8 cellular contexts compared by ENCODE assay signal in genomic region chr11:64224151-64224890, GRCh38. TPM values are rescaled to one million over a fixed set of nuclear protein-coding genes. Genes with fewer than 3 reads are reported as not detected.
DNase-seq lines count a peak whose midpoint lies in the region; ATAC-seq, FAIRE-seq and TF ChIP-seq lines count a peak whose summit lies in the region.

No MANE protein-coding gene starts in this region.

- no peak for ATAC-seq in K562
- no peak for ATAC-seq in omental fat pad (ENCODE audit: low FRiP score)

- H3K36me3 ChIP-seq in DOHH2 (ENCODE audit: control insufficient read depth, low read length) (peaks cover 54% of the 10 kb centered on the region), KOPT-K1 (ENCODE audit: insufficient read depth, low read length) (peaks cover 51% of the 10 kb centered on the region), K562 (ENCODE audit: control insufficient read depth, insufficient read depth, low read length) (peaks cover 56% of the 10 kb centered on the region; the same call in 2 of the 3 replicates), neutrophil (peaks cover 54% of the 10 kb centered on the region), transverse colon (no peaks in the 10 kb centered on the region)

- no peaks in the 10 kb centered on the region for H4K20me1 ChIP-seq in DOHH2 (ENCODE audit: control insufficient read depth, insufficient read depth, low read depth, low read length)
- H4K20me1 ChIP-seq in K562 (replicated peaks; ENCODE audit: control insufficient read depth, insufficient read depth, low read length), result no peaks in the 10 kb centered on the region

- H3K4me3 ChIP-seq in DOHH2 (ENCODE audit: low read length), result peak overlapping the region; percentile 85; the same call in 1 of the 2 replicates
- peak overlapping the region; percentile 64; the same call in 1 of the 2 replicates for H3K4me3 ChIP-seq in K562
- H3K4me3 ChIP-seq in neutrophil (ENCODE audit: low read depth in 1 of 2, low read length in 1 of 2), result no peak overlapping the region
- no peak overlapping the region for H3K4me3 ChIP-seq in transverse colon

- intact Hi-C loops in K562 (cut with micrococcal nuclease) (no loop called here), transverse colon (cut with DNase I; ENCODE audit: low total_unique reads) (no loop called here)

- H3K9me2 ChIP-seq in DOHH2 (replicated peaks; ENCODE audit: control insufficient read depth, low read length), result no peaks in the 10 kb centered on the region

- TF ChIP-seq CTCF in DOHH2 (IDR thresholded peaks at IDR 0.05; ENCODE audit: low read depth, low read length, poor library complexity, severe bottlenecking), result no peak
- no peak for TF ChIP-seq CTCF in K562 (IDR thresholded peaks at IDR 0.05 in 2 of 3, conservative IDR thresholded peaks at IDR 0.05 in 1 of 3; ENCODE audit: insufficient read depth in 2 of 3, low read depth in 1 of 3, low read length in 3 of 3)
- TF ChIP-seq CTCF in neutrophil (IDR thresholded peaks at IDR 0.05), result no peak
- no peak for TF ChIP-seq CTCF in omental fat pad (IDR thresholded peaks at IDR 0.05)
- no peak for TF ChIP-seq CTCF in transverse colon (IDR thresholded peaks at IDR 0.05)

- no peak for FAIRE-seq in K562 (lab: Jason Lieb, UNC)

- H3K9me3 ChIP-seq in DOHH2 (ENCODE audit: control insufficient read depth, insufficient read depth, low read length) (no peaks in the 10 kb centered on the region), KOPT-K1 (ENCODE audit: insufficient read depth, low read length, poor library complexity, severe bottlenecking) (no peaks in the 10 kb centered on the region), K562 (replicated peaks; ENCODE audit: control insufficient read depth, insufficient read depth, low read depth, low read length) (no peaks in the 10 kb centered on the region), neutrophil (no peaks in the 10 kb centered on the region), transverse colon (no peaks in the 10 kb centered on the region)

- no TSS peak for BruUV-seq in K562 (replicated peaks; lab: Mats Ljungman, UMichigan)

- H3F3A ChIP-seq in DOHH2 (ENCODE audit: control insufficient read depth, insufficient read depth), result peaks cover 14% of the 10 kb centered on the region

- DNase-seq in K562 (ENCODE audit: extremely low read depth in 1 of 4, low spot score in 3 of 4) (peak in 1 of 4 experiments; percentile 14), NCI-H1694 (lab: John Stamatoyannopoulos, UW) (no peak), omental fat pad (ENCODE audit: low spot score) (no peak), transverse colon (no peak), NCI-H345 (lab: John Stamatoyannopoulos, UW) (no peak)

- no peak for TF ChIP-seq RAD21 in K562 (CRISPR knock-in tag; conservative IDR thresholded peaks at IDR 0.05 in 1 of 2, IDR thresholded peaks at IDR 0.05 in 1 of 2)

- H3K27ac ChIP-seq in DOHH2 (ENCODE audit: low read depth, low read length), result no peak overlapping the region
- H3K27ac ChIP-seq in KOPT-K1 (ENCODE audit: low read depth, low read length, poor library complexity, severe bottlenecking), result peak overlapping the region; percentile 92
- peak overlapping the region; percentile 31; the same call in 1 of the 3 replicates for H3K27ac ChIP-seq in K562 (ENCODE audit: extremely low read depth, low read depth, low read length)
- H3K27ac ChIP-seq in neutrophil, result peak overlapping the region; percentile 85
- H3K27ac ChIP-seq in transverse colon, result no peak overlapping the region

- H3K4me2 ChIP-seq in DOHH2 (ENCODE audit: low read length), result peak overlapping the region; percentile 99
- H3K4me2 ChIP-seq in K562 (ENCODE audit: insufficient read depth, low read length), result no peak overlapping the region

- no peak overlapping the region for H2AFZ ChIP-seq in K562 (ENCODE audit: low read depth, low read length)

- TF ChIP-seq EP300 in K562 (IDR thresholded peaks at IDR 0.05; ENCODE audit: low read length) (no peak), transverse colon (IDR thresholded peaks at IDR 0.05; ENCODE audit: low read depth) (no peak)

- H3K79me2 ChIP-seq in DOHH2 (ENCODE audit: control insufficient read depth, low read length) (peaks cover 31% of the 10 kb centered on the region), K562 (ENCODE audit: control insufficient read depth, insufficient read depth, low read length) (peaks cover 34% of the 10 kb centered on the region)

- peaks cover 5% of the 10 kb centered on the region for H3K9me1 ChIP-seq in K562 (ENCODE audit: control insufficient read depth, insufficient read depth, low read length)

- POLR2A ChIA-PET in K562 (lab: Yijun Ruan, JAX), result interaction anchor here (0.6 to 6.3 kb wide), 12 partner anchors 7 to 134 kb away, joined by 3 to 77 read pairs (median 4); partner anchors contain the start of genes FERMT3 and STIP1

- no peaks in the 10 kb centered on the region for H3K27me3 ChIP-seq in DOHH2 (ENCODE audit: control insufficient read depth, low read length)
- H3K27me3 ChIP-seq in K562 (ENCODE audit: control insufficient read depth in 2 of 2, insufficient read depth in 2 of 2, low read length in 2 of 2), result no peaks in the 10 kb centered on the region
- H3K27me3 ChIP-seq in neutrophil, result no peaks in the 10 kb centered on the region
- no peaks in the 10 kb centered on the region for H3K27me3 ChIP-seq in transverse colon

- TF ChIP-seq POLR2A in K562 (conservative IDR thresholded peaks at IDR 0.05), result peak; percentile 72
- TF ChIP-seq POLR2A in transverse colon (IDR thresholded peaks at IDR 0.05), result no peak

- 87% methylated on average over 17 of the region's 17 CpGs for WGBS in K562 (ENCODE audit: insufficient coverage, low coverage, missing lambda C conversion rate)
- 88 to 100% methylated on average over 1 to 16 of the region's 17 CpGs for WGBS in transverse colon (ENCODE audit: low coverage in 1 of 2), 2 donors

- H3K4me1 ChIP-seq in DOHH2 (ENCODE audit: control insufficient read depth, low read length) (peaks cover 51% of the 10 kb centered on the region), K562 (replicated peaks in 1 of 2; ENCODE audit: control insufficient read depth in 2 of 2, insufficient read depth in 2 of 2, low read length in 2 of 2) (peaks cover 2 to 64% of the 10 kb centered on the region in 2 experiments; a peak in 4 of 5 replicates), neutrophil (ENCODE audit: control insufficient read depth in 1 of 2, insufficient read depth in 1 of 2, low read depth in 1 of 2, low read length in 1 of 2) (peaks cover 28 to 31% of the 10 kb centered on the region in 2 experiments), transverse colon (peaks cover 18 to 36% (median 27%) of the 10 kb centered on the region in 4 donors)

- peak overlapping the region in 1 of 2 experiments; percentile 99; a peak in 3 of 4 replicates for H3K9ac ChIP-seq in K562 (ENCODE audit: insufficient read depth in 1 of 2, low read depth in 2 of 2, low read length in 2 of 2)

- in situ Hi-C loops in K562 (cut with MboI) (no loop called here), transverse colon (cut with MboI; ENCODE audit: low pct_ligation_motif_present in 1 of 4, low pct_unique_long_range_greater_than_20kb in 1 of 4, low sequenced_read_pairs in 3 of 4) (no loop called here)

- CTCF ChIA-PET in K562 (lab: Yijun Ruan, JAX; ENCODE audit: low intra/inter-chr PET ratio), result no interaction called here

RNA-seq across cellular contexts. Expression of gene TRPT1, which starts 1.7 kb away (rescaled TPM):
- 28.5 and 90.3 TPM in 2 replicates for total RNA-seq in K562 (2011; cell fraction: chromatin; rRNA removed; ENCODE audit: low replicate concordance)
- total RNA-seq in K562 (2011; cell fraction: nucleolus; rRNA removed), result 64.9 and 73.8 TPM in 2 replicates
- total RNA-seq in K562 (2011; cell fraction: nucleoplasm; rRNA removed), result 45.8 and 49.8 TPM in 2 replicates
- total RNA-seq in K562 (2014; rRNA removed), result 27.4 and 37.3 TPM in 2 replicates
- 17.3 and 17.5 TPM in 2 replicates for total RNA-seq in K562 (2014; rRNA removed; fragmentation: Illumina TruSeq; extraction: Trizol)
- total RNA-seq in K562 (2015; rRNA removed; fragmentation: Illumina TruSeq; extraction: Trizol), result 23.1 and 25.3 TPM in 2 replicates
- 36.1 and 41.7 TPM in 2 replicates for total RNA-seq in K562 (2021)
- 23.3 and 42.4 TPM in 2 replicates for polyA plus RNA-seq in K562 (2011; rRNA removed)
- 43.7 and 69.5 TPM in 2 replicates for polyA plus RNA-seq in K562 (2011; cell fraction: cytosol; rRNA removed)
- 169 and 180 TPM in 2 replicates for polyA plus RNA-seq in K562 (2011; cell fraction: nucleus; rRNA removed)
- 34.2 and 65.9 TPM in 2 replicates for polyA plus RNA-seq in K562 (2012)
- 21.2 and 33.3 TPM in 2 replicates for polyA plus RNA-seq in K562 (2014; fragmentation: Illumina TruSeq; extraction: Trizol)
- 1 to 10 TPM; 4.6 to 8.1 TPM for polyA plus RNA-seq in K562 (2014; fragmentation: Nextera tagmentation; extraction: Ambion mirVana)
- 38.4 and 39.2 TPM in 2 replicates for polyA plus RNA-seq in K562 (2014; rRNA removed)
- 12.1 and 14.9 TPM in 2 replicates for polyA minus RNA-seq in K562 (2011; rRNA and poly(A)+ RNA removed)
- 13.6 and 20.9 TPM in 2 replicates for polyA minus RNA-seq in K562 (2011; cell fraction: cytosol; rRNA and poly(A)+ RNA removed)
- 22.1 and 30.3 TPM in 2 replicates for polyA minus RNA-seq in K562 (2011; cell fraction: nucleus; rRNA and poly(A)+ RNA removed)
- total RNA-seq in omental fat pad, result 10 to 100 TPM; 26.3 to 56.6 (median 37.3) TPM
- total RNA-seq in transverse colon, result 100 to 1,000 TPM in 2 of 4 donors, 10 to 100 TPM in 2; 82.4 to 113 (median 99.1) TPM

RNA-seq across cellular contexts. Expression of gene NUDT22, which starts 1.8 kb away (rescaled TPM):
- total RNA-seq in K562 (2011; cell fraction: chromatin; rRNA removed; ENCODE audit: low replicate concordance), result 74.2 and 269 TPM in 2 replicates
- 230 and 279 TPM in 2 replicates for total RNA-seq in K562 (2011; cell fraction: nucleolus; rRNA removed)
- total RNA-seq in K562 (2011; cell fraction: nucleoplasm; rRNA removed), result 112 and 146 TPM in 2 replicates
- total RNA-seq in K562 (2014; rRNA removed) (92.6 and 132 TPM in 2 replicates), K562 (2014; rRNA removed; fragmentation: Illumina TruSeq; extraction: Trizol) (21.1 and 25.7 TPM in 2 replicates), K562 (2015; rRNA removed; fragmentation: Illumina TruSeq; extraction: Trizol) (49.9 and 50.6 TPM in 2 replicates), K562 (2021) (87.5 and 89.5 TPM in 2 replicates), omental fat pad (10 to 100 TPM; 22.8 to 47.8 (median 38.0) TPM), transverse colon (100 to 1,000 TPM in 3 of 4 donors, 10 to 100 TPM in 1; 84.0 to 215 (median 127) TPM)
- polyA plus RNA-seq in K562 (2011; rRNA removed) (37.4 and 48.0 TPM in 2 replicates), K562 (2014; fragmentation: Illumina TruSeq; extraction: Trizol) (24.0 and 43.1 TPM in 2 replicates), K562 (2014; fragmentation: Nextera tagmentation; extraction: Ambion mirVana) (10 to 100 TPM in 1 of 2 experiments, 1 to 10 TPM in 1; 6.3 to 16.3 TPM), K562 (2014; rRNA removed) (83.6 and 88.5 TPM in 2 replicates)
- polyA plus RNA-seq in K562 (2011; cell fraction: cytosol; rRNA removed), result 58.1 and 156 TPM in 2 replicates
- 132 and 213 TPM in 2 replicates for polyA plus RNA-seq in K562 (2011; cell fraction: nucleus; rRNA removed)
- 56.4 and 102 TPM in 2 replicates for polyA plus RNA-seq in K562 (2012)
- 13.9 and 15.0 TPM in 2 replicates for polyA minus RNA-seq in K562 (2011; rRNA and poly(A)+ RNA removed)
- polyA minus RNA-seq in K562 (2011; cell fraction: cytosol; rRNA and poly(A)+ RNA removed), result 32.9 and 34.8 TPM in 2 replicates
- 75.9 and 84.7 TPM in 2 replicates for polyA minus RNA-seq in K562 (2011; cell fraction: nucleus; rRNA and poly(A)+ RNA removed)

RNA-seq across cellular contexts. Expression of gene DNAJC4, which starts 6.0 kb away (rescaled TPM):
- 39.7 and 112 TPM in 2 replicates for total RNA-seq in K562 (2011; cell fraction: chromatin; rRNA removed; ENCODE audit: low replicate concordance)
- 78.0 and 98.9 TPM in 2 replicates for total RNA-seq in K562 (2011; cell fraction: nucleolus; rRNA removed)
- 64.2 and 65.8 TPM in 2 replicates for total RNA-seq in K562 (2011; cell fraction: nucleoplasm; rRNA removed)
- total RNA-seq in K562 (2014; rRNA removed) (16.4 and 20.2 TPM in 2 replicates), K562 (2014; rRNA removed; fragmentation: Illumina TruSeq; extraction: Trizol) (6.6 and 11.2 TPM in 2 replicates), K562 (2015; rRNA removed; fragmentation: Illumina TruSeq; extraction: Trizol) (19.3 and 19.9 TPM in 2 replicates), K562 (2021) (27.6 and 31.8 TPM in 2 replicates), omental fat pad (10 to 100 TPM; 19.2 to 25.8 (median 21.6) TPM), transverse colon (100 to 1,000 TPM in 1 of 4 donors, 10 to 100 TPM in 3; 52.6 to 214 (median 76.0) TPM)
- polyA plus RNA-seq in K562 (2011; rRNA removed) (23.9 and 45.1 TPM in 2 replicates), K562 (2014; fragmentation: Illumina TruSeq; extraction: Trizol) (28.0 and 37.5 TPM in 2 replicates), K562 (2014; fragmentation: Nextera tagmentation; extraction: Ambion mirVana) (1 to 10 TPM; 4.0 to 4.6 TPM), K562 (2014; rRNA removed) (32.6 and 42.9 TPM in 2 replicates)
- 30.8 and 65.5 TPM in 2 replicates for polyA plus RNA-seq in K562 (2011; cell fraction: cytosol; rRNA removed)
- 110 and 164 TPM in 2 replicates for polyA plus RNA-seq in K562 (2011; cell fraction: nucleus; rRNA removed)
- polyA plus RNA-seq in K562 (2012), result 34.0 and 79.2 TPM in 2 replicates
- polyA minus RNA-seq in K562 (2011; rRNA and poly(A)+ RNA removed), result 7.1 and 9.0 TPM in 2 replicates
- polyA minus RNA-seq in K562 (2011; cell fraction: cytosol; rRNA and poly(A)+ RNA removed), result 12.6 and 23.5 TPM in 2 replicates
- 15.8 and 16.0 TPM in 2 replicates for polyA minus RNA-seq in K562 (2011; cell fraction: nucleus; rRNA and poly(A)+ RNA removed)

RNA-seq across cellular contexts. Expression of gene VEGFB, which starts 10.1 kb away (rescaled TPM):
- total RNA-seq in K562 (2011; cell fraction: chromatin; rRNA removed; ENCODE audit: low replicate concordance), result 16.1 and 40.0 TPM in 2 replicates
- 23.4 and 32.0 TPM in 2 replicates for total RNA-seq in K562 (2011; cell fraction: nucleolus; rRNA removed)
- 31.9 and 33.0 TPM in 2 replicates for total RNA-seq in K562 (2011; cell fraction: nucleoplasm; rRNA removed)
- total RNA-seq in K562 (2014; rRNA removed) (28.2 and 44.3 TPM in 2 replicates), K562 (2014; rRNA removed; fragmentation: Illumina TruSeq; extraction: Trizol) (21.0 and 22.6 TPM in 2 replicates), K562 (2015; rRNA removed; fragmentation: Illumina TruSeq; extraction: Trizol) (25.7 and 28.0 TPM in 2 replicates), K562 (2021) (83.4 and 88.3 TPM in 2 replicates), omental fat pad (100 to 1,000 TPM in 3 of 4 donors, 10 to 100 TPM in 1; 89.2 to 172 (median 149) TPM), transverse colon (10 to 100 TPM; 34.0 to 84.9 (median 36.8) TPM)
- polyA plus RNA-seq in K562 (2011; rRNA removed) (11.0 and 13.5 TPM in 2 replicates), K562 (2014; fragmentation: Illumina TruSeq; extraction: Trizol) (35.2 and 41.4 TPM in 2 replicates), K562 (2014; fragmentation: Nextera tagmentation; extraction: Ambion mirVana) (10 to 100 TPM; 12.0 to 12.1 TPM), K562 (2014; rRNA removed) (31.8 and 35.8 TPM in 2 replicates)
- polyA plus RNA-seq in K562 (2011; cell fraction: cytosol; rRNA removed), result 12.1 and 16.0 TPM in 2 replicates
- 25.1 and 26.2 TPM in 2 replicates for polyA plus RNA-seq in K562 (2011; cell fraction: nucleus; rRNA removed)
- 97.3 and 181 TPM in 2 replicates for polyA plus RNA-seq in K562 (2012)
- 4.2 and 6.2 TPM in 2 replicates for polyA minus RNA-seq in K562 (2011; rRNA and poly(A)+ RNA removed)
- 21.2 and 26.0 TPM in 2 replicates for polyA minus RNA-seq in K562 (2011; cell fraction: cytosol; rRNA and poly(A)+ RNA removed)
- 3.2 and 4.9 TPM in 2 replicates for polyA minus RNA-seq in K562 (2011; cell fraction: nucleus; rRNA and poly(A)+ RNA removed)

RNA-seq across cellular contexts. Expression of gene FKBP2, which starts 16.6 kb away (rescaled TPM):
- 24.7 and 45.5 TPM in 2 replicates for total RNA-seq in K562 (2011; cell fraction: chromatin; rRNA removed; ENCODE audit: low replicate concordance)
- 58.4 and 66.4 TPM in 2 replicates for total RNA-seq in K562 (2011; cell fraction: nucleolus; rRNA removed)
- total RNA-seq in K562 (2011; cell fraction: nucleoplasm; rRNA removed), result 56.3 and 59.5 TPM in 2 replicates
- total RNA-seq in K562 (2014; rRNA removed), result 151 TPM in 2 replicates
- total RNA-seq in K562 (2014; rRNA removed; fragmentation: Illumina TruSeq; extraction: Trizol), result 28.0 and 49.2 TPM in 2 replicates
- 73.1 and 79.0 TPM in 2 replicates for total RNA-seq in K562 (2015; rRNA removed; fragmentation: Illumina TruSeq; extraction: Trizol)
- 44.5 and 58.1 TPM in 2 replicates for total RNA-seq in K562 (2021)
- 30.8 and 36.6 TPM in 2 replicates for polyA plus RNA-seq in K562 (2011; rRNA removed)
- polyA plus RNA-seq in K562 (2011; cell fraction: cytosol; rRNA removed), result 60.1 and 75.2 TPM in 2 replicates
- 52.4 and 56.6 TPM in 2 replicates for polyA plus RNA-seq in K562 (2011; cell fraction: nucleus; rRNA removed)
- 115 and 123 TPM in 2 replicates for polyA plus RNA-seq in K562 (2012)
- polyA plus RNA-seq in K562 (2014; fragmentation: Illumina TruSeq; extraction: Trizol), result 71.7 and 83.5 TPM in 2 replicates
- polyA plus RNA-seq in K562 (2014; fragmentation: Nextera tagmentation; extraction: Ambion mirVana), result 10 to 100 TPM in 1 of 2 experiments, 1 to 10 TPM in 1; 3.5 to 27.1 TPM
- 92.2 and 110 TPM in 2 replicates for polyA plus RNA-seq in K562 (2014; rRNA removed)
- polyA minus RNA-seq in K562 (2011; rRNA and poly(A)+ RNA removed), result 10.6 and 16.1 TPM in 2 replicates
- polyA minus RNA-seq in K562 (2011; cell fraction: cytosol; rRNA and poly(A)+ RNA removed), result 33.8 and 40.5 TPM in 2 replicates
- polyA minus RNA-seq in K562 (2011; cell fraction: nucleus; rRNA and poly(A)+ RNA removed), result 7.8 and 14.2 TPM in 2 replicates
- 10 to 100 TPM; 41.8 to 78.5 (median 49.5) TPM for total RNA-seq in omental fat pad
- 100 to 1,000 TPM in 2 of 4 donors, 10 to 100 TPM in 2; 63.6 to 203 (median 102) TPM for total RNA-seq in transverse colon

Comparison
In these comparisons a context has a peak if more than half of its experiments do, and no peak if none do; other contexts are left out.
1. H3K27ac ChIP-seq: peak in KOPT-K1 (single experiment), K562 (single experiment) and neutrophil (single experiment); none in DOHH2 (single experiment) and transverse colon (0 of 4).
2. H3K4me3 ChIP-seq: peak in DOHH2 (single experiment) and K562 (single experiment); none in neutrophil (0 of 2) and transverse colon (0 of 4).